31 cellular contexts compared by ENCODE assay signal in genomic region chr4:150133605-150134004, GRCh38. TPM values are rescaled to one million over a fixed set of nuclear protein-coding genes. Genes with fewer than 3 reads are reported as not detected.
"Had no signal": no experiment of that assay in that cellular context is flagged by ENCODE, and none has a peak within 500 bp of the region (broad histone marks: within the 10 kb centered on the region; RNA-seq: fewer than 3 reads in every experiment).

No MANE protein-coding gene starts in this region.

- ATAC-seq: activated CD8-positive, alpha-beta T cell treated with anti-CD3 and anti-CD28 coated beads for 36 hours; activated naive CD4-positive, alpha-beta T cell treated with anti-CD3 and anti-CD28 coated beads, Interleukin-2, amount 50 U/mL, for 72 hours; activated T-cell treated with anti-CD3 and anti-CD28 coated beads, Interleukin-2, amount 50 U/mL, for 4 hours; activated T-cell treated with anti-CD3 and anti-CD28 coated beads, Interleukin-2, amount 50 U/mL, for 72 hours; activated T-helper 17 cell treated with anti-CD3 and anti-CD28 coated beads, Interleukin-2, amount 50 U/mL, for 72 hours; body of pancreas; T-helper 17 cell had no signal

- H3K4me1 ChIP-seq: adrenal gland, body of pancreas, breast epithelium had no signal

- H3K36me3 ChIP-seq: adrenal gland, brain microvascular endothelial cell, breast epithelium had no signal

- H3K27ac ChIP-seq: adrenal gland, body of pancreas, brain microvascular endothelial cell, breast epithelium, VCaP had no signal

- H3K9me3 ChIP-seq: adrenal gland, body of pancreas, breast epithelium had no signal

- H3K4me3 ChIP-seq: adrenal gland, body of pancreas, breast epithelium had no signal

- H3K27me3 ChIP-seq: adrenal gland, body of pancreas, brain microvascular endothelial cell, breast epithelium had no signal

- DNase-seq: activated B cell treated with CpG ODN at 0.5 μM for 24 hours; activated CD4-positive, alpha-beta memory T cell treated with anti-CD3 and anti-CD28 coated beads for 36 hours; activated CD4-positive, alpha-beta T cell treated with anti-CD3 and anti-CD28 coated beads for 4 hours; activated CD4-positive, alpha-beta T cell treated with anti-CD3 and anti-CD28 coated beads, Interleukin-2, amount 10 ng/mL, durations not matched to agents 24 days and 14 days; activated CD4-positive, alpha-beta T cell treated with anti-CD3 and anti-CD28 coated beads, Interleukin-2, amount 50 U/mL, for 1 hour; activated CD4-positive, alpha-beta T cell treated with anti-CD3 and anti-CD28 coated beads, Interleukin-2, amount 50 U/mL, for 4 hours; activated CD4-positive, CD25-positive, alpha-beta regulatory T cell treated with anti-CD3 and anti-CD28 coated beads, Interleukin-2, amount 50 U/mL, for 72 hours; activated CD8-positive, alpha-beta memory T cell treated with anti-CD3 and anti-CD28 coated beads, Interleukin-2, amount 50 U/mL, for 4 hours; activated CD8-positive, alpha-beta T cell treated with anti-CD3 and anti-CD28 coated beads for 36 hours; activated effector memory CD4-positive, alpha-beta T cell treated with anti-CD3 and anti-CD28 coated beads, Interleukin-2, amount 50 U/mL, for 16 hours; activated gamma-delta T cell treated with Interleukin-2 at 50 U/mL for 16 hours; activated naive CD4-positive, alpha-beta T cell; activated naive CD4-positive, alpha-beta T cell treated with anti-CD3 and anti-CD28 coated beads for 36 hours; activated naive CD4-positive, alpha-beta T cell treated with anti-CD3 and anti-CD28 coated beads, Interleukin-2, amount 50 U/mL, for 16 hours; activated naive CD8-positive, alpha-beta T cell treated with anti-CD3 and anti-CD28 coated beads for 36 hours; activated T-cell treated with anti-CD3 and anti-CD28 coated beads for 4 hours; activated T-cell treated with anti-CD3 and anti-CD28 coated beads, Interleukin-2, amount 50 U/mL, for 1 hour; activated T-cell treated with anti-CD3 and anti-CD28 coated beads, Interleukin-2, amount 50 U/mL, for 4 hours; activated T-cell treated with anti-CD3 and anti-CD28 coated beads, Interleukin-2, amount 50 U/mL, for 72 hours; adrenal gland; amniotic stem cell; aorta; body of pancreas; brain microvascular endothelial cell; central memory CD4-positive, alpha-beta T cell; T-helper 17 cell had no signal

RNA-seq across cellular contexts. Expression of gene DCLK2, which starts 55.4 kb away (rescaled TPM):
- total RNA-seq: activated CD4-positive, alpha-beta memory T cell treated with anti-CD3 and anti-CD28 coated beads for 36 hours; activated CD4-positive, alpha-beta T cell treated with anti-CD3 and anti-CD28 coated beads, Interleukin-2, amount 10 ng/mL, durations not matched to agents 24 days and 14 days; activated CD8-positive, alpha-beta memory T cell treated with anti-CD3 and anti-CD28 coated beads for 36 hours; activated CD8-positive, alpha-beta T cell treated with anti-CD3 and anti-CD28 coated beads for 36 hours; activated naive CD4-positive, alpha-beta T cell treated with anti-CD3 and anti-CD28 coated beads for 36 hours; activated naive CD4-positive, alpha-beta T cell treated with anti-CD3 and anti-CD28 coated beads, Interleukin-2, amount 50 U/mL, for 72 hours; activated naive CD8-positive, alpha-beta T cell treated with anti-CD3 and anti-CD28 coated beads for 36 hours; T-helper 17 cell had no signal
